ENCODE assay signal across 1 cellular context in genomic region chr2:212428685-212429480, GRCh38.
TF ChIP-seq lines count a peak whose summit lies in the region.

No MANE protein-coding gene starts in this region.

TF ChIP-seq in WTC11, 78 proteins besides CTCF, POLR2A, EP300 and RAD21 (continued from another document):
- no peak for TF ChIP-seq ARID4B (CRISPR knock-in tag; IDR thresholded peaks at IDR 0.05; ENCODE audit: borderline replicate concordance)
- no peak for TF ChIP-seq FOXJ3 (CRISPR knock-in tag; IDR thresholded peaks at IDR 0.05; ENCODE audit: borderline replicate concordance)
- no peak for TF ChIP-seq SOX15 (CRISPR knock-in tag; IDR thresholded peaks at IDR 0.05)
- no peak for TF ChIP-seq GTF2I (CRISPR knock-in tag; conservative IDR thresholded peaks at IDR 0.05)
- TF ChIP-seq TEAD1 (CRISPR knock-in tag; IDR thresholded peaks at IDR 0.05) = no peak
- TF ChIP-seq NFATC4 (CRISPR knock-in tag; IDR thresholded peaks at IDR 0.05) = no peak
- no peak for TF ChIP-seq HMGA2 (CRISPR knock-in tag; IDR thresholded peaks at IDR 0.05)
- no peak for TF ChIP-seq FOXP4 (CRISPR knock-in tag; IDR thresholded peaks at IDR 0.05)
- TF ChIP-seq ATF1 (CRISPR knock-in tag; IDR thresholded peaks at IDR 0.05) = no peak
- TF ChIP-seq NR3C1 (CRISPR knock-in tag; conservative IDR thresholded peaks at IDR 0.05; ENCODE audit: low read depth) = no peak
